Comparison of ENCODE assay signal across 8 cellular contexts in the genomic region with DNA sequence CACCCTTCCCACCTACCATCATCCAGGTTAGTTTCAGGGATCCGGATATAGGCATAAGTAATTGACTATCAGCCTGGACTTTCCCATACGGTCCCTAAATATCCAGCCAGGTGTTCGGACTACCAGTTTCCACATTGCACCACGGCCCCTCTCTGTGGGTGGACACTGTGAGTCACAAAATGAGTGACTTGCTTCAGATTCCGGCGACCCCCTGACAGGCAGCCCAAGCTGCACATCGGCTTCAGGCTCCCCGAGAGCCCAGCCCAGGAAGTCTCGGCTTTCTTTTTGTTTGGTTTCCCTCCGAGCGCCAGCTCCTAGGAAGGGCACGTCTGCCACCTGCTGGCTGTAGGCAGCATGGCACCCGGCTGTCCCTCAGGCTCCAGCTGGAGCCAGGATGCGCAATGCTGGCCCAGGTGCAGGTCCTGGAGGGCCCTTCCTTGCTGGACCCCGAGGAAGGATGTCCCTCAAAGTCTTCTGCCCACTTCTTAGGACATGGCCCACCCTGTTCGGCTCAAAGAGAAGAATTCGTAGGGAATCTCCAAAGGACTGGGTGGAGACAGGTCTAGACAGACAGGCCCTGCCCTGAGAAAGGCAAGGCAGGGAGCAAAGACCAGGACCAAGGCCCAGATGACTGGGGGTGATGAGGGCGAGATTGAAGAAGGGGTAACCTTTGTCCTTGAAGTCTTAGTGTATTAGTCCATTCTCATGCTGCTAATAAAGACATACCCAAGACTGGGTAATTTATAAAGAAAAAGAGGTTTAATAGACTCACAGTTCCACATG.
DNase-seq lines count a peak whose midpoint lies in the region; ATAC-seq and TF ChIP-seq lines count a peak whose summit lies in the region.

No MANE protein-coding gene starts in this region.

- peak overlapping the region; percentile 48 for H3K4me3 ChIP-seq in mucosa of stomach (ENCODE audit: low read length)

- H3K9me3 ChIP-seq in mucosa of stomach (ENCODE audit: control insufficient read depth, low read length) = no peaks in the 10 kb centered on the region

- peaks cover 7% of the 10 kb centered on the region for H3K4me1 ChIP-seq in mucosa of stomach (ENCODE audit: control insufficient read depth, insufficient read depth, low read length)

- no peaks in the 10 kb centered on the region for H3K36me3 ChIP-seq in mucosa of stomach (ENCODE audit: control insufficient read depth, insufficient read depth, low read length)

- TF ChIP-seq CTCF in C4-2B (conservative IDR thresholded peaks at IDR 0.05) = peak; percentile 99

- peak overlapping the region; percentile 48 for H3K9ac ChIP-seq in mucosa of stomach (ENCODE audit: low read length)

- H3K27ac ChIP-seq in C4-2B = peak overlapping the region; percentile 27; the same call in 1 of the 2 replicates

- DNase-seq in GM19240 (ENCODE audit: insufficient read length, low spot score) (peak; percentile 90), NOMO-1 (lab: John Stamatoyannopoulos, UW; ENCODE audit: unreplicated experiment in 2 of 2) (peak; percentile 32 to 72), epidermal melanocyte (ENCODE audit: insufficient read length, low spot score) (peak; percentile 80)
- peak; percentile 90 for DNase-seq in activated CD8-positive, alpha-beta memory T cell treated with anti-CD3 and anti-CD28 coated beads, Interleukin-2, amount 50 U/mL, for 48 hours
- DNase-seq in stimulated activated CD8-positive, alpha-beta memory T cell treated with anti-CD3 and anti-CD28 coated beads, Interleukin-4, amount 100 ng/mL, for 24 hours (ENCODE audit: low read depth) = peak; percentile 47

- no peaks in the 10 kb centered on the region for H3K27me3 ChIP-seq in mucosa of stomach (ENCODE audit: control insufficient read depth, insufficient read depth, low read length)

- ATAC-seq in HG03432 (IDR thresholded peaks at IDR 0.05; ENCODE audit: unreplicated experiment) = peak; percentile 99

Comparison
In these comparisons a context has a peak if more than half of its experiments do, and no peak if none do; other contexts are left out.
1. Peak in every context shown above with its lines: DNase-seq, ATAC-seq, H3K4me3 ChIP-seq and H3K27ac ChIP-seq.